8 cellular contexts compared by ENCODE assay signal in genomic region chr2:86790828-86791561, GRCh38. TPM values are rescaled to one million over a fixed set of nuclear protein-coding genes. Genes with fewer than 3 reads are reported as not detected.
A peak's percentile ranks its signal among the peaks of the same experiment; 100 is the strongest.
DNase-seq lines count a peak whose midpoint lies in the region; ATAC-seq and TF ChIP-seq lines count a peak whose summit lies in the region.

Gene CD8A, minus strand, starts transcription at chr2:86790913. Its CDS starts 88 bp downstream, at chr2:86790825.

- CTCF ChIA-PET in CD8-positive, alpha-beta T cell (lab: Charles Lee) = interaction anchor here (0.8 to 9.0 kb wide), 7 partner anchors 8 to 34 kb away, joined by 3 to 105 read pairs (median 4); no protein-coding TSS in a partner anchor

- intact Hi-C loops in CD8-positive, alpha-beta T cell (cut with DNase I, micrococcal nuclease) = loop anchor here (1.0 to 10.0 kb wide), 6 partner anchors 16 to 756 kb away; partner anchors contain the start of genes CHMP3 (in 1 of the 2) and RNF103 (in 1 of the 2)

- peak within 1 kb of the TSS; percentile 95 for H3K4me3 Mint-ChIP-seq in CD8-positive, alpha-beta T cell
- peak within 1 kb of the TSS; percentile 56 for H3K4me3 Mint-ChIP-seq in chondrocyte (ENCODE audit: unreplicated experiment)
- peak within 1 kb of the TSS; percentile 77 for H3K4me3 Mint-ChIP-seq in natural killer cell treated with Interleukin-12 subunit alpha and Interleukin-12 subunit beta and Interleukin-15 and Interleukin-18, amount 100 ng/mL, for 72 hours

- ATAC-seq in CD8-positive, alpha-beta T cell = peak; percentile 23
- ATAC-seq in natural killer cell treated with Interleukin-12 subunit alpha and Interleukin-12 subunit beta and Interleukin-15 and Interleukin-18, amount 100 ng/mL, for 72 hours = peak; percentile 75 to 82
- no peak for ATAC-seq in HG03460 (IDR thresholded peaks at IDR 0.05; ENCODE audit: unreplicated experiment)
- ATAC-seq in HG03565 (IDR thresholded peaks at IDR 0.05; ENCODE audit: unreplicated experiment) = no peak
- ATAC-seq in GM21723 (IDR thresholded peaks at IDR 0.05; ENCODE audit: unreplicated experiment) = no peak

- H3K4me3 ChIP-seq in CD8-positive, alpha-beta T cell (ENCODE audit: low read depth, low read length) = peak within 1 kb of the TSS; percentile 93

- H3K36me3 ChIP-seq in CD8-positive, alpha-beta T cell (ENCODE audit: insufficient read depth, low read length) = peaks cover 7% of the 10 kb centered on the region

- TF ChIP-seq CTCF in CD8-positive, alpha-beta T cell (IDR thresholded peaks at IDR 0.05) = no peak
- TF ChIP-seq CTCF in chondrocyte (IDR thresholded peaks at IDR 0.05) = no peak

- peak; percentile 60 to 86 (median 81) for DNase-seq in CD8-positive, alpha-beta T cell
- DNase-seq in MV-4-11 (lab: John Stamatoyannopoulos, UW) = peak; percentile 55
- no peak for DNase-seq in chondrocyte (ENCODE audit: low spot score)
- peak; percentile 86 for DNase-seq in natural killer cell treated with Interleukin-12 subunit alpha and Interleukin-12 subunit beta and Interleukin-15 and Interleukin-18, amount 100 ng/mL, for 72 hours (ENCODE audit: low spot score)
- DNase-seq in NCI-H2171 (lab: John Stamatoyannopoulos, UW) = no peak

- POLR2A ChIA-PET in CD8-positive, alpha-beta T cell (lab: Charles Lee) = interaction anchor here (1.2 to 9.8 kb wide), 11 partner anchors 8 to 44 kb away, joined by 3 to 184 read pairs (median 8); no protein-coding TSS in a partner anchor

- peak within 1 kb of the TSS; percentile 95 for H3K27ac ChIP-seq in CD8-positive, alpha-beta T cell (ENCODE audit: low read depth, low read length)

- H3K27ac Mint-ChIP-seq in CD8-positive, alpha-beta T cell = peak within 1 kb of the TSS; percentile 99
- H3K27ac Mint-ChIP-seq in chondrocyte (ENCODE audit: unreplicated experiment) = no peak within 1 kb of the TSS
- peak within 1 kb of the TSS; percentile 87 to 93 for H3K27ac Mint-ChIP-seq in natural killer cell treated with Interleukin-12 subunit alpha and Interleukin-12 subunit beta and Interleukin-15 and Interleukin-18, amount 100 ng/mL, for 72 hours

- peaks cover 56% of the 10 kb centered on the region for H3K36me3 Mint-ChIP-seq in CD8-positive, alpha-beta T cell
- peaks cover 13% of the 10 kb centered on the region for H3K36me3 Mint-ChIP-seq in chondrocyte (ENCODE audit: low read depth)
- H3K36me3 Mint-ChIP-seq in natural killer cell treated with Interleukin-12 subunit alpha and Interleukin-12 subunit beta and Interleukin-15 and Interleukin-18, amount 100 ng/mL, for 72 hours = peaks cover 19% of the 10 kb centered on the region

- no peaks in the 10 kb centered on the region for H3K27me3 Mint-ChIP-seq in CD8-positive, alpha-beta T cell (ENCODE audit: low read depth)
- peaks cover 77% of the 10 kb centered on the region for H3K27me3 Mint-ChIP-seq in chondrocyte (ENCODE audit: low read depth)
- no peaks in the 10 kb centered on the region for H3K27me3 Mint-ChIP-seq in natural killer cell treated with Interleukin-12 subunit alpha and Interleukin-12 subunit beta and Interleukin-15 and Interleukin-18, amount 100 ng/mL, for 72 hours

- H3K27me3 ChIP-seq in CD8-positive, alpha-beta T cell (ENCODE audit: insufficient read depth, low read length) = no peaks in the 10 kb centered on the region

- H3K9me3 Mint-ChIP-seq in CD8-positive, alpha-beta T cell = peaks cover 9% of the 10 kb centered on the region
- peaks cover 11% of the 10 kb centered on the region for H3K9me3 Mint-ChIP-seq in chondrocyte (ENCODE audit: low read depth)
- H3K9me3 Mint-ChIP-seq in natural killer cell treated with Interleukin-12 subunit alpha and Interleukin-12 subunit beta and Interleukin-15 and Interleukin-18, amount 100 ng/mL, for 72 hours = peaks cover 7% of the 10 kb centered on the region

- H3K4me1 Mint-ChIP-seq in CD8-positive, alpha-beta T cell (ENCODE audit: low read depth) = peaks cover 73% of the 10 kb centered on the region
- H3K4me1 Mint-ChIP-seq in chondrocyte (ENCODE audit: low read depth) = peaks cover 12% of the 10 kb centered on the region
- H3K4me1 Mint-ChIP-seq in natural killer cell treated with Interleukin-12 subunit alpha and Interleukin-12 subunit beta and Interleukin-15 and Interleukin-18, amount 100 ng/mL, for 72 hours (ENCODE audit: low read depth in 2 of 2) = peaks cover 61 to 68% of the 10 kb centered on the region in 2 donors

- peaks cover 68% of the 10 kb centered on the region for H3K4me1 ChIP-seq in CD8-positive, alpha-beta T cell (ENCODE audit: insufficient read depth, low read length)

- H3K9me3 ChIP-seq in CD8-positive, alpha-beta T cell (ENCODE audit: low read length) = peaks cover 2% of the 10 kb centered on the region

RNA-seq across cellular contexts. Expression of gene CD8A, which starts in this region (rescaled TPM):
- 100 to 1,000 TPM; 502 to 503 TPM for total RNA-seq in CD8-positive, alpha-beta T cell
- total RNA-seq in chondrocyte = not detected in 3 replicates
- 10 to 100 TPM; 67.8 to 85.0 TPM for total RNA-seq in natural killer cell treated with Interleukin-12 subunit alpha and Interleukin-12 subunit beta and Interleukin-15 and Interleukin-18, amount 100 ng/mL, for 72 hours

Comparison
In these comparisons a context has a peak if more than half of its experiments do, and no peak if none do; other contexts are left out.
1. RNA of gene CD8A (total RNA-seq): 502 to 503 TPM in CD8-positive, alpha-beta T cell and 67.8 to 85.0 TPM in natural killer cell treated with Interleukin-12 subunit alpha and Interleukin-12 subunit beta and Interleukin-15 and Interleukin-18, amount 100 ng/mL, for 72 hours; not detected in chondrocyte; every median in the first group is over 10 times any median in the second.
2. RNA of gene CD8A (total RNA-seq): 502 to 503 TPM in CD8-positive, alpha-beta T cell; 67.8 to 85.0 TPM in natural killer cell treated with Interleukin-12 subunit alpha and Interleukin-12 subunit beta and Interleukin-15 and Interleukin-18, amount 100 ng/mL, for 72 hours; every median in the first group is over 4 times any median in the second.
3. ATAC-seq: peak in CD8-positive, alpha-beta T cell (single experiment) and natural killer cell treated with Interleukin-12 subunit alpha and Interleukin-12 subunit beta and Interleukin-15 and Interleukin-18, amount 100 ng/mL, for 72 hours (2 of 2); none in HG03460 (single experiment), HG03565 (single experiment) and GM21723 (single experiment).
4. DNase-seq: peak in CD8-positive, alpha-beta T cell (7 of 7), MV-4-11 (single experiment) and natural killer cell treated with Interleukin-12 subunit alpha and Interleukin-12 subunit beta and Interleukin-15 and Interleukin-18, amount 100 ng/mL, for 72 hours (single experiment); none in chondrocyte (single experiment) and NCI-H2171 (single experiment).
5. Peak in every context shown above with its lines, with median percentiles within 50 percentile points of each other: H3K4me3 Mint-ChIP-seq.